ENCODE assay signal across 11 cellular contexts in the genomic region with DNA sequence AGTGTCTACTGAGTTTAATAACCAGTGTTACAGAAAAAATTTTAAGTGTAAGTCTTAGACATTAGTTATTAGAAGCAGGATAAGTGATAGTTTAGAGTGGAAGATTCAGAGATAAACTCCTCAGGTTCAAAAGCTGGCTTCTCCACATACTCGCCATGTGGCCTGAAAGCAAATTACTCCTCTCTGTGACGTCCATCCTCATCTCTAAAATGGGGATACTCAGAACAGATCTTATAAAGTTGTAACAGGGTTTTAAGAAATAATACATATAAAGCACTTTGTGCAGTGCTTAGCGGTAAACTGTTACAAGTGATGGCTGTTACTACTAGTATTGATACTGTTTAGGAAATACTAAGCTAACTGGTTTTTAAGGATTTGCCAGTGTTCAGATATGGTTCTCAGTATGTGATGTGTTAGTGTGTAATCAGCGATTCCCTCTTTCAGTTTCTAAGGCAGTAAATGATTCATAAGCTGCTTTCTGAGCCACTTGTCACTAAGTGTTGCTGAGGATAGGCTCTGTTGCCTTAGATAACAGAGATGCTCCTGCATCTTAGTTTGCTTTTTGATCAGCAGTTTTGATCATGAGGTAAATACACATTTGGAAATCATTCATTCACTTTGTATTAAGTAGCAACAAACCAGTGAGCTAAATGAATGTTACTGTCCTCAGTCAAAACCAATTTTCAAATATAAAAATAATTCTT. TPM values are rescaled to one million over a fixed set of nuclear protein-coding genes. Genes with fewer than 3 reads are reported as not detected.
A peak's percentile ranks its signal among the peaks of the same experiment; 100 is the strongest.
DNase-seq lines count a peak whose midpoint lies in the region; ATAC-seq and TF ChIP-seq lines count a peak whose summit lies in the region.
"Had no signal": no experiment of that assay in that cellular context is flagged by ENCODE, and none has a peak within 500 bp of the region (broad histone marks: within the 10 kb centered on the region; RNA-seq: fewer than 3 reads in every experiment).

No MANE protein-coding gene starts in this region.

- peaks cover 17% of the 10 kb centered on the region for H3K36me3 Mint-ChIP-seq in T-helper 17 cell (ENCODE audit: low read depth)

- H3K4me3 Mint-ChIP-seq in T-helper 17 cell = no peak overlapping the region
- H3K4me3 Mint-ChIP-seq: immature natural killer cell had no signal

- TF ChIP-seq POLR2A in GM18505 (IDR thresholded peaks at IDR 0.05; ENCODE audit: borderline replicate concordance, extremely low read depth, insufficient read depth, insufficient read length) = no peak

- no peaks in the 10 kb centered on the region for H3K27me3 Mint-ChIP-seq in T-helper 17 cell

- intact Hi-C loops in left colon (cut with DNase I, micrococcal nuclease) = no loop called here

- peaks cover 3% of the 10 kb centered on the region for H3K4me1 Mint-ChIP-seq in T-helper 17 cell

- ATAC-seq in GM18505 (IDR thresholded peaks at IDR 0.05; ENCODE audit: unreplicated experiment) = peak; percentile 83
- peak; percentile 83 for ATAC-seq in GM19455 (IDR thresholded peaks at IDR 0.05; ENCODE audit: unreplicated experiment)
- ATAC-seq in HG03039 (IDR thresholded peaks at IDR 0.05; ENCODE audit: unreplicated experiment) = peak; percentile 87
- no peak for ATAC-seq in left colon
- ATAC-seq in T-helper 17 cell = no peak

- no peak for TF ChIP-seq CTCF in epithelial cell of esophagus (IDR thresholded peaks at IDR 0.05; ENCODE audit: insufficient read depth, low read depth, low read length, missing control alignments)

- H3K4me3 ChIP-seq in epithelial cell of esophagus (ENCODE audit: low read length) = no peak overlapping the region

- no peaks in the 10 kb centered on the region for H3K9me3 ChIP-seq in T-helper 17 cell (ENCODE audit: control insufficient read depth, low read length, poor library complexity, severe bottlenecking)

- no peak overlapping the region for H3K27ac Mint-ChIP-seq in T-helper 17 cell

- DNase-seq in epithelial cell of esophagus (ENCODE audit: low read depth) (peak; percentile 38), left colon (no peak), T-helper 17 cell (no peak), HuH-7 (ENCODE audit: low spot score) (no peak)
- no peak for DNase-seq in stimulated activated CD4-positive, alpha-beta T cell treated with anti-CD3 and anti-CD28 coated beads, Interleukin-2, amount 100 ng/mL, for 48 hours
- DNase-seq: activated naive CD4-positive, alpha-beta T cell treated with Interleukin-2 at 50 U/mL for 16 hours; immature natural killer cell; NCI-H345 had no signal

RNA-seq across cellular contexts. Expression of gene CYP51A1, which starts 58.7 kb away (rescaled TPM):
- total RNA-seq in left colon (100 to 1,000 TPM; 152 to 255 TPM), T-helper 17 cell (10 to 100 TPM; 23.2 to 23.8 TPM)

Comparison
In these comparisons a context has a peak if more than half of its experiments do, and no peak if none do; other contexts are left out.
1. ATAC-seq: peak in GM18505 (single experiment), GM19455 (single experiment) and HG03039 (single experiment); none in left colon (single experiment) and T-helper 17 cell (single experiment).
2. RNA of gene CYP51A1, which starts 58.7 kb away (total RNA-seq): 152 to 255 TPM in left colon; 23.2 to 23.8 TPM in T-helper 17 cell; every median in the first group is over 4 times any median in the second.